In the genomic region with DNA sequence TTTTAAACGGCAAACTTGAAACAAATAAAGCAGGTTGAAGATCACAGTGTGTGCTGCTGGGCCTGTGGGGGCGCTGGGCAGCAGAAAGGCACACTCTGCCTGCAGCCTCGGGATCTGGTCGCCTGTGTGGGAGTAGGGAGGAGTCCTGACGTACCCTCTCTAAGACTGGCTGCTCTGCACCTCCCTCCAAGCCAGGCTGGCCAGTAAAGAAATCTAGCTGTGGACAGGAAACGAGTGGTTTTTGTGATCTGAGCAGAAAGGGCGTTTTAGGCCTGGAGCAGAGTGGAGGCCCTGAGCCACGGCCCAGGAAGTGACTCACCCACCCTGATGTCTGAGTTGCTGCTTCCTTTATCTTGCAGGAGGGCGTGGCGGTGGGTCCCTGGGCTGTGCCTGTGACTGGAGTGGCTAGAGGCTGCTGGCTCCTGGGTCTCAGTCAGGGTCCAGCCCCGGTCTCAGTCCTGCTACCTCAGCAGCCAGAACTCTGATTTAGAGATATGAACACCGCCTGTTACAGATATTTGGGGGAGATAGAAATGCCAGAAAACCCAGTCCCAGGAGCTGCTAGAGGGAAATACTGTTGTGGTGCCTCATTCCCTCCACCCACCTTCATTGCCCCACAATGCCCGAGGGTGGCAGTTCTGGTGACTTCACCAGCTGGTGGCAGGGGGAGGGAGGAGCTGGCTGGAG, we compare ENCODE assay signal across 1 cellular context.
A peak's percentile ranks its signal among the peaks of the same experiment; 100 is the strongest.
TF ChIP-seq lines count a peak whose summit lies in the region.

No MANE protein-coding gene starts in this region.

TF ChIP-seq in HEK293, 187 proteins besides CTCF, POLR2A, EP300 and RAD21 (continued from another document and continues in another):
- no peak for TF ChIP-seq KLF8 (tag by site-specific recombination; IDR thresholded peaks at IDR 0.05)
- TF ChIP-seq ZNF354C (tag by site-specific recombination; IDR thresholded peaks at IDR 0.05; ENCODE audit: borderline replicate concordance, low read depth), result no peak
- no peak for TF ChIP-seq ZNF214 (tag by site-specific recombination; IDR thresholded peaks at IDR 0.05; ENCODE audit: borderline replicate concordance)
- TF ChIP-seq, protein P1, sequence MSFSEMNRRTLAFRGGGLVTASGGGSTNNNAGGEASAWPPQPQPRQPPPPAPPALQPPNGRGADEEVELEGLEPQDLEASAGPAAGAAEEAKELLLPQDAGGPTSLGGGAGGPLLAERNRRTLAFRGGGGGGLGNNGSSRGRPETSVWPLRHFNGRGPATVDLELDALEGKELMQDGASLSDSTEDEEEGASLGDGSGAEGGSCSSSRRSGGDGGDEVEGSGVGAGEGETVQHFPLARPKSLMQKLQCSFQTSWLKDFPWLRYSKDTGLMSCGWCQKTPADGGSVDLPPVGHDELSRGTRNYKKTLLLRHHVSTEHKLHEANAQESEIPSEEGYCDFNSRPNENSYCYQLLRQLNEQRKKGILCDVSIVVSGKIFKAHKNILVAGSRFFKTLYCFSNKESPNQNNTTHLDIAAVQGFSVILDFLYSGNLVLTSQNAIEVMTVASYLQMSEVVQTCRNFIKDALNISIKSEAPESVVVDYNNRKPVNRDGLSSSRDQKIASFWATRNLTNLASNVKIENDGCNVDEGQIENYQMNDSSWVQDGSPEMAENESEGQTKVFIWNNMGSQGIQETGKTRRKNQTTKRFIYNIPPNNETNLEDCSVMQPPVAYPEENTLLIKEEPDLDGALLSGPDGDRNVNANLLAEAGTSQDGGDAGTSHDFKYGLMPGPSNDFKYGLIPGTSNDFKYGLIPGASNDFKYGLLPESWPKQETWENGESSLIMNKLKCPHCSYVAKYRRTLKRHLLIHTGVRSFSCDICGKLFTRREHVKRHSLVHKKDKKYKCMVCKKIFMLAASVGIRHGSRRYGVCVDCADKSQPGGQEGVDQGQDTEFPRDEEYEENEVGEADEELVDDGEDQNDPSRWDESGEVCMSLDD (tag by site-specific recombination; IDR thresholded peaks at IDR 0.05), result no peak
- TF ChIP-seq ZBTB20 (tag by site-specific recombination; IDR thresholded peaks at IDR 0.05), result peak; percentile 87
- peak; percentile 84 for TF ChIP-seq KLF9 (tag by site-specific recombination; IDR thresholded peaks at IDR 0.05; ENCODE audit: low read depth)
- no peak for TF ChIP-seq ZNF174 (tag by site-specific recombination; IDR thresholded peaks at IDR 0.05)
- no peak for TF ChIP-seq ZNF146 (tag by site-specific recombination; IDR thresholded peaks at IDR 0.05)
- TF ChIP-seq ZNF843 (tag by site-specific recombination; IDR thresholded peaks at IDR 0.05), result 0 out of 2 replicates have a peak, but pooled peaks have one; percentile 24
- no peak for TF ChIP-seq ZNF274 (IDR thresholded peaks at IDR 0.05; ENCODE audit: low read length)
- TF ChIP-seq ZNF274 (tag by site-specific recombination; IDR thresholded peaks at IDR 0.05; ENCODE audit: borderline replicate concordance), result no peak
- peak; percentile 42 for TF ChIP-seq EGR2 (tag by site-specific recombination; IDR thresholded peaks at IDR 0.05; ENCODE audit: low read depth)
- TF ChIP-seq, protein P2, sequence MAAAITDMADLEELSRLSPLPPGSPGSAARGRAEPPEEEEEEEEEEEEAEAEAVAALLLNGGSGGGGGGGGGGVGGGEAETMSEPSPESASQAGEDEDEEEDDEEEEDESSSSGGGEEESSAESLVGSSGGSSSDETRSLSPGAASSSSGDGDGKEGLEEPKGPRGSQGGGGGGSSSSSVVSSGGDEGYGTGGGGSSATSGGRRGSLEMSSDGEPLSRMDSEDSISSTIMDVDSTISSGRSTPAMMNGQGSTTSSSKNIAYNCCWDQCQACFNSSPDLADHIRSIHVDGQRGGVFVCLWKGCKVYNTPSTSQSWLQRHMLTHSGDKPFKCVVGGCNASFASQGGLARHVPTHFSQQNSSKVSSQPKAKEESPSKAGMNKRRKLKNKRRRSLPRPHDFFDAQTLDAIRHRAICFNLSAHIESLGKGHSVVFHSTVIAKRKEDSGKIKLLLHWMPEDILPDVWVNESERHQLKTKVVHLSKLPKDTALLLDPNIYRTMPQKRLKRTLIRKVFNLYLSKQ (tag by site-specific recombination; IDR thresholded peaks at IDR 0.05; ENCODE audit: borderline replicate concordance), result no peak
- TF ChIP-seq ZNF202 (tag by site-specific recombination; IDR thresholded peaks at IDR 0.05; ENCODE audit: borderline replicate concordance), result no peak
- no peak for TF ChIP-seq ZNF10 (tag by site-specific recombination; IDR thresholded peaks at IDR 0.05)
- TF ChIP-seq ZNF24 (tag by site-specific recombination; IDR thresholded peaks at IDR 0.05), result 0 out of 2 replicates have a peak, but pooled peaks have one; percentile 16
- TF ChIP-seq ZNF830 (tag by site-specific recombination; IDR thresholded peaks at IDR 0.05; ENCODE audit: low read depth), result no peak
- TF ChIP-seq, protein P3, sequence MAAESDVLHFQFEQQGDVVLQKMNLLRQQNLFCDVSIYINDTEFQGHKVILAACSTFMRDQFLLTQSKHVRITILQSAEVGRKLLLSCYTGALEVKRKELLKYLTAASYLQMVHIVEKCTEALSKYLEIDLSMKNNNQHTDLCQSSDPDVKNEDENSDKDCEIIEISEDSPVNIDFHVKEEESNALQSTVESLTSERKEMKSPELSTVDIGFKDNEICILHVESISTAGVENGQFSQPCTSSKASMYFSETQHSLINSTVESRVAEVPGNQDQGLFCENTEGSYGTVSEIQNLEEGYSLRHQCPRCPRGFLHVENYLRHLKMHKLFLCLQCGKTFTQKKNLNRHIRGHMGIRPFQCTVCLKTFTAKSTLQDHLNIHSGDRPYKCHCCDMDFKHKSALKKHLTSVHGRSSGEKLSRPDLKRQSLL (tag by site-specific recombination; IDR thresholded peaks at IDR 0.05), result no peak
- no peak for TF ChIP-seq ZNF433 (tag by site-specific recombination; IDR thresholded peaks at IDR 0.05; ENCODE audit: low read depth)
- no peak for TF ChIP-seq ZNF530 (tag by site-specific recombination; IDR thresholded peaks at IDR 0.05; ENCODE audit: low read depth)
- no peak for TF ChIP-seq ZFP3 (tag by site-specific recombination; IDR thresholded peaks at IDR 0.05; ENCODE audit: low read depth)
- TF ChIP-seq RBAK (tag by site-specific recombination; IDR thresholded peaks at IDR 0.05), result no peak
- no peak for TF ChIP-seq ZNF560 (tag by site-specific recombination; IDR thresholded peaks at IDR 0.05; ENCODE audit: borderline replicate concordance)
- no peak for TF ChIP-seq ZNF473 (tag by site-specific recombination; IDR thresholded peaks at IDR 0.05)
- TF ChIP-seq, protein P4, sequence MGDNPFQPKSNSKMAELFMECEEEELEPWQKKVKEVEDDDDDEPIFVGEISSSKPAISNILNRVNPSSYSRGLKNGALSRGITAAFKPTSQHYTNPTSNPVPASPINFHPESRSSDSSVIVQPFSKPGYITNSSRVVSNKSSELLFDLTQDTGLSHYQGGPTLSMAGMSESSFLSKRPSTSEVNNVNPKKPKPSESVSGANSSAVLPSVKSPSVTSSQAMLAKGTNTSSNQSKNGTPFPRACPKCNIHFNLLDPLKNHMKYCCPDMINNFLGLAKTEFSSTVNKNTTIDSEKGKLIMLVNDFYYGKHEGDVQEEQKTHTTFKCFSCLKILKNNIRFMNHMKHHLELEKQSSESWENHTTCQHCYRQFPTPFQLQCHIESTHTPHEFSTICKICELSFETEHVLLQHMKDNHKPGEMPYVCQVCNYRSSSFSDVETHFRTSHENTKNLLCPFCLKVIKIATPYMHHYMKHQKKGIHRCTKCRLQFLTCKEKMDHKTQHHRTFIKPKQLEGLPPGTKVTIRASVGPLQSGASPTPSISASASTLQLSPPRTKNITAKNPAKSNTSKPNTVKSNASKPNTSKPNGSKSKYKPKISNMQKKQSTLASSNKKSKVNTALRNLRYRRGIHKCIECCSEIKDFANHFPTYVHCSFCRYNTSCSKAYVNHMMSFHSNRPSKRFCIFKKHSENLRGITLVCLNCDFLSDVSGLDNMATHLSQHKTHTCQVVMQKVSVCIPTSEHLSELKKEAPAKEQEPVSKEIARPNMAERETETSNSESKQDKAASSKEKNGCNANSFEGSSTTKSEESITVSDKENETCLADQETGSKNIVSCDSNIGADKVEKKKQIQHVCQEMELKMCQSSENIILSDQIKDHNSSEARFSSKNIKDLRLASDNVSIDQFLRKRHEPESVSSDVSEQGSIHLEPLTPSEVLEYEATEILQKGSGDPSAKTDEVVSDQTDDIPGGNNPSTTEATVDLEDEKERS (tag by site-specific recombination; IDR thresholded peaks at IDR 0.05), result no peak
- TF ChIP-seq BCL11A (tag by site-specific recombination; IDR thresholded peaks at IDR 0.05; ENCODE audit: low read depth), result peak; percentile 57; the same call in 1 of the 2 replicates
- TF ChIP-seq ZNF398 (tag by site-specific recombination; IDR thresholded peaks at IDR 0.05), result peak; percentile 13; the same call in 1 of the 2 replicates
- no peak for TF ChIP-seq ZNF514 (tag by site-specific recombination; IDR thresholded peaks at IDR 0.05)
- no peak for TF ChIP-seq ZSCAN16 (tag by site-specific recombination; IDR thresholded peaks at IDR 0.05)
- no peak for TF ChIP-seq ZNF837 (tag by site-specific recombination; IDR thresholded peaks at IDR 0.05)
- no peak for TF ChIP-seq ZNF521 (tag by site-specific recombination; IDR thresholded peaks at IDR 0.05)
- no peak for TF ChIP-seq ZNF23 (tag by site-specific recombination; IDR thresholded peaks at IDR 0.05; ENCODE audit: borderline replicate concordance)
- peak; percentile 79 for TF ChIP-seq ZNF629 (tag by site-specific recombination; IDR thresholded peaks at IDR 0.05)
- no peak for TF ChIP-seq ZNF350 (tag by site-specific recombination; IDR thresholded peaks at IDR 0.05)
- TF ChIP-seq ZNF776 (tag by site-specific recombination; IDR thresholded peaks at IDR 0.05; ENCODE audit: borderline replicate concordance), result no peak
- no peak for TF ChIP-seq ZNF621 (tag by site-specific recombination; IDR thresholded peaks at IDR 0.05)
- TF ChIP-seq ZNF239 (tag by site-specific recombination; IDR thresholded peaks at IDR 0.05), result no peak
- no peak for TF ChIP-seq ZBTB44 (tag by site-specific recombination; IDR thresholded peaks at IDR 0.05)
- peak; percentile 90 for TF ChIP-seq SP7 (tag by site-specific recombination; IDR thresholded peaks at IDR 0.05)
- peak; percentile 75; the same call in 1 of the 2 replicates for TF ChIP-seq ZFP37 (tag by site-specific recombination; IDR thresholded peaks at IDR 0.05)
- TF ChIP-seq ZNF19 (tag by site-specific recombination; IDR thresholded peaks at IDR 0.05; ENCODE audit: low read depth), result no peak
- TF ChIP-seq, protein P5, sequence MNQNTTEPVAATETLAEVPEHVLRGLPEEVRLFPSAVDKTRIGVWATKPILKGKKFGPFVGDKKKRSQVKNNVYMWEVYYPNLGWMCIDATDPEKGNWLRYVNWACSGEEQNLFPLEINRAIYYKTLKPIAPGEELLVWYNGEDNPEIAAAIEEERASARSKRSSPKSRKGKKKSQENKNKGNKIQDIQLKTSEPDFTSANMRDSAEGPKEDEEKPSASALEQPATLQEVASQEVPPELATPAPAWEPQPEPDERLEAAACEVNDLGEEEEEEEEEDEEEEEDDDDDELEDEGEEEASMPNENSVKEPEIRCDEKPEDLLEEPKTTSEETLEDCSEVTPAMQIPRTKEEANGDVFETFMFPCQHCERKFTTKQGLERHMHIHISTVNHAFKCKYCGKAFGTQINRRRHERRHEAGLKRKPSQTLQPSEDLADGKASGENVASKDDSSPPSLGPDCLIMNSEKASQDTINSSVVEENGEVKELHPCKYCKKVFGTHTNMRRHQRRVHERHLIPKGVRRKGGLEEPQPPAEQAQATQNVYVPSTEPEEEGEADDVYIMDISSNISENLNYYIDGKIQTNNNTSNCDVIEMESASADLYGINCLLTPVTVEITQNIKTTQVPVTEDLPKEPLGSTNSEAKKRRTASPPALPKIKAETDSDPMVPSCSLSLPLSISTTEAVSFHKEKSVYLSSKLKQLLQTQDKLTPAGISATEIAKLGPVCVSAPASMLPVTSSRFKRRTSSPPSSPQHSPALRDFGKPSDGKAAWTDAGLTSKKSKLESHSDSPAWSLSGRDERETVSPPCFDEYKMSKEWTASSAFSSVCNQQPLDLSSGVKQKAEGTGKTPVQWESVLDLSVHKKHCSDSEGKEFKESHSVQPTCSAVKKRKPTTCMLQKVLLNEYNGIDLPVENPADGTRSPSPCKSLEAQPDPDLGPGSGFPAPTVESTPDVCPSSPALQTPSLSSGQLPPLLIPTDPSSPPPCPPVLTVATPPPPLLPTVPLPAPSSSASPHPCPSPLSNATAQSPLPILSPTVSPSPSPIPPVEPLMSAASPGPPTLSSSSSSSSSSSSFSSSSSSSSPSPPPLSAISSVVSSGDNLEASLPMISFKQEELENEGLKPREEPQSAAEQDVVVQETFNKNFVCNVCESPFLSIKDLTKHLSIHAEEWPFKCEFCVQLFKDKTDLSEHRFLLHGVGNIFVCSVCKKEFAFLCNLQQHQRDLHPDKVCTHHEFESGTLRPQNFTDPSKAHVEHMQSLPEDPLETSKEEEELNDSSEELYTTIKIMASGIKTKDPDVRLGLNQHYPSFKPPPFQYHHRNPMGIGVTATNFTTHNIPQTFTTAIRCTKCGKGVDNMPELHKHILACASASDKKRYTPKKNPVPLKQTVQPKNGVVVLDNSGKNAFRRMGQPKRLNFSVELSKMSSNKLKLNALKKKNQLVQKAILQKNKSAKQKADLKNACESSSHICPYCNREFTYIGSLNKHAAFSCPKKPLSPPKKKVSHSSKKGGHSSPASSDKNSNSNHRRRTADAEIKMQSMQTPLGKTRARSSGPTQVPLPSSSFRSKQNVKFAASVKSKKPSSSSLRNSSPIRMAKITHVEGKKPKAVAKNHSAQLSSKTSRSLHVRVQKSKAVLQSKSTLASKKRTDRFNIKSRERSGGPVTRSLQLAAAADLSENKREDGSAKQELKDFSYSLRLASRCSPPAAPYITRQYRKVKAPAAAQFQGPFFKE (tag by site-specific recombination; IDR thresholded peaks at IDR 0.05; ENCODE audit: borderline replicate concordance), result no peak
- no peak for TF ChIP-seq ZNF677 (tag by site-specific recombination; IDR thresholded peaks at IDR 0.05)
- no peak for TF ChIP-seq ZBTB7A (tag by site-specific recombination; IDR thresholded peaks at IDR 0.05; ENCODE audit: low read depth)
